17 cellular contexts compared by ENCODE assay signal in the genomic region with DNA sequence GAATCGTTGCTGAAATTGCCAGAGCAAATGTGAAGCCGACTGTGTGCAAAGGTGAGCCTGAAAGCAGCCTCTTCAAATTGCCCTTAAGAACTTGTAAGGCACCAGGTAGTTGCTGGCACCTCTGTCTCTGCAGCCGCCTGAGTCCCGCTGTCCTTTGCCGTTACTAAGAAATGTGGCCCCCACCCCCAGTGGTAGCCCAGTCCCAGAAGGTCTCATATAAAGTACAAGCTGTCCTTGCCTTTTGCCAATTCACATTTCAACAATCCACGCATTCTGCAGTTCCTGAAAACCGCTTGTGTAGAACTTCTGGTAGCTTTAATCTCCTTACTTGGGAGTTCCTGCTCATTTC.
A peak's percentile ranks its signal among the peaks of the same experiment; 100 is the strongest.
DNase-seq lines count a peak whose midpoint lies in the region; ATAC-seq and TF ChIP-seq lines count a peak whose summit lies in the region.
"Had no signal": no experiment of that assay in that cellular context is flagged by ENCODE, and none has a peak within 500 bp of the region (broad histone marks: within the 10 kb centered on the region; RNA-seq: fewer than 3 reads in every experiment).

No MANE protein-coding gene starts in this region.

- 0 out of 2 replicates have a peak, but pooled peaks cover 4% of the 10 kb centered on the region for H3K4me1 ChIP-seq in IMR-90 (ENCODE audit: control insufficient read depth, insufficient read depth, low read length)
- H3K4me1 ChIP-seq in subcutaneous abdominal adipose tissue (ENCODE audit: control insufficient read depth in 5 of 5, insufficient read depth in 5 of 5, low read length in 5 of 5): peaks cover 2 to 28% (median 24%) of the 10 kb centered on the region in 5 donors
- H3K4me1 ChIP-seq in foreskin keratinocyte: no peaks in the 10 kb centered on the region
- H3K4me1 ChIP-seq: BE2C had no signal

- H3K4ac ChIP-seq in IMR-90 (ENCODE audit: low read depth, low read length): no peak overlapping the region

- no peak overlapping the region for H3K18ac ChIP-seq in IMR-90 (ENCODE audit: low read depth, low read length)

- CTCF ChIA-PET in IMR-90 (lab: Yijun Ruan, JAX): interaction anchor here (1.2 kb wide), 1 partner anchor 550 kb away, joined by 3 read pairs; no protein-coding TSS in a partner anchor

- in situ Hi-C loops in IMR-90 (cut with MboI; ENCODE audit: low sequenced_read_pairs): no loop called here

- DNase-seq in IMR-90: no peak
- peak in 5 of 61 donors; percentile 23 to 57 (median 46) for DNase-seq in caudate nucleus (lab: John Stamatoyannopoulos, UW)
- DNase-seq in midbrain (lab: John Stamatoyannopoulos, UW): peak; percentile 47
- DNase-seq in foreskin keratinocyte: no peak
- DNase-seq: BE2C; CD4-positive, alpha-beta memory T cell; DND-41; GF-D8; MG63; NCI-H1092 treated with DMSO at 0.1 percent for 48 hours; NCI-H1694 treated with DMSO at 0.1 percent for 48 hours; NCI-H446 had no signal

- BruUV-seq in IMR-90 (replicated peaks; lab: Mats Ljungman, UMichigan): no TSS peak

- peak overlapping the region; percentile 1 for H2AK9ac ChIP-seq in IMR-90 (replicated peaks; ENCODE audit: low read depth, low read length, poor library complexity)

- H2AFZ ChIP-seq in IMR-90 (replicated peaks; ENCODE audit: low read length, poor library complexity): no peak overlapping the region

- ATAC-seq in IMR-90 (ENCODE audit: low read depth) (no peak), HG02678 (IDR thresholded peaks at IDR 0.05; ENCODE audit: unreplicated experiment) (no peak), GM18858 (IDR thresholded peaks at IDR 0.05; ENCODE audit: unreplicated experiment) (no peak), foreskin keratinocyte (no peak)
- ATAC-seq: HepG2 had no signal

- intact Hi-C loops in IMR-90 (cut with micrococcal nuclease): no loop called here

- no peak overlapping the region for H2AK5ac ChIP-seq in IMR-90 (ENCODE audit: low read depth, low read length)

- H3K27ac ChIP-seq in IMR-90 (ENCODE audit: insufficient read depth, low read length): no peak overlapping the region
- H3K27ac ChIP-seq in caudate nucleus (ENCODE audit: low read depth, low read length): peak overlapping the region; percentile 75
- peak overlapping the region; percentile 43 for H3K27ac ChIP-seq in subcutaneous abdominal adipose tissue (ENCODE audit: low read depth, low read length)
- no peak overlapping the region for H3K27ac ChIP-seq in foreskin keratinocyte
- H3K27ac ChIP-seq: RWPE1 had no signal

- dilution Hi-C loops in IMR-90 (cut with HindIII; ENCODE audit: low sequenced_read_pairs, unreplicated experiment): no loop called here

- H4K91ac ChIP-seq in IMR-90 (ENCODE audit: insufficient read depth, low read depth, low read length): no peak overlapping the region

- H2BK5ac ChIP-seq in IMR-90 (ENCODE audit: low read depth, low read length, poor library complexity, severe bottlenecking): no peak overlapping the region

- H3K9ac ChIP-seq in IMR-90 (ENCODE audit: low read depth, low read length): no peak overlapping the region
- H3K9ac ChIP-seq in subcutaneous abdominal adipose tissue (ENCODE audit: low read length in 5 of 5): peak overlapping the region in 1 of 5 donors; percentile 12

- POLR2A ChIA-PET in IMR-90 (lab: Charles Lee; ENCODE audit: unreplicated experiment): no interaction called here

- TF ChIP-seq RAD21 in IMR-90 (IDR thresholded peaks at IDR 0.05; ENCODE audit: low read length): no peak

- H4K5ac ChIP-seq in IMR-90 (ENCODE audit: low read depth, low read length): no peak overlapping the region

- peaks cover 50% of the 10 kb centered on the region for H3K36me3 ChIP-seq in IMR-90 (ENCODE audit: control insufficient read depth, insufficient read depth, low read length)
- peaks cover 2 to 43% (median 19%) of the 10 kb centered on the region in 5 donors for H3K36me3 ChIP-seq in subcutaneous abdominal adipose tissue (ENCODE audit: control insufficient read depth in 5 of 5, insufficient read depth in 5 of 5, low read length in 5 of 5)
- H3K36me3 ChIP-seq: BE2C, MG63 had no signal

- H3K4me2 ChIP-seq in IMR-90 (ENCODE audit: low read depth, low read length): no peak overlapping the region

- no peak overlapping the region for H2BK20ac ChIP-seq in IMR-90 (ENCODE audit: low read depth, low read length)

- TF ChIP-seq CTCF in IMR-90 (conservative IDR thresholded peaks at IDR 0.05; ENCODE audit: low read depth, low read length) (no peak), foreskin keratinocyte (conservative IDR thresholded peaks at IDR 0.05) (no peak)

- no peak for TF ChIP-seq POLR2A in IMR-90 (IDR thresholded peaks at IDR 0.05; ENCODE audit: low read depth, low read length)

- no peak overlapping the region for H3K23ac ChIP-seq in IMR-90 (ENCODE audit: low read depth, low read length)

- H3K56ac ChIP-seq in IMR-90 (ENCODE audit: extremely low read depth, insufficient read depth, low read length): no peak overlapping the region

- H4K8ac ChIP-seq in IMR-90 (ENCODE audit: low read depth in 2 of 2, low read length in 2 of 2): no peak overlapping the region

- H3K27me3 ChIP-seq in IMR-90 (ENCODE audit: control insufficient read depth, insufficient read depth, low read length): no peaks in the 10 kb centered on the region
- no peaks in the 10 kb centered on the region for H3K27me3 ChIP-seq in subcutaneous abdominal adipose tissue (ENCODE audit: control insufficient read depth in 5 of 5, insufficient read depth in 4 of 5, low read length in 5 of 5)
- no peaks in the 10 kb centered on the region for H3K27me3 ChIP-seq in foreskin keratinocyte
- H3K27me3 ChIP-seq: BE2C, MG63 had no signal

- peaks cover 18% of the 10 kb centered on the region; the same call in 1 of the 2 replicates for H3K9me1 ChIP-seq in IMR-90 (ENCODE audit: insufficient read depth, low read length)

- H3K4me3 ChIP-seq in IMR-90 (ENCODE audit: insufficient read depth, low read depth, low read length): no peak overlapping the region
- no peak overlapping the region for H3K4me3 ChIP-seq in subcutaneous abdominal adipose tissue (ENCODE audit: low read depth in 1 of 5, low read length in 5 of 5)
- H3K4me3 ChIP-seq: MG63 had no signal

- H2BK120ac ChIP-seq in IMR-90 (ENCODE audit: low read depth, low read length): no peak overlapping the region

- WGBS in IMR-90 (ENCODE audit: extremely low coverage in 2 of 2, insufficient read length in 1 of 2), 2 experiments: 82% methylated on average over 3 of the region's 7 CpGs; no CpG with 5 or more reads in 1 of the 2 experiments

- no peak overlapping the region for H2BK15ac ChIP-seq in IMR-90 (ENCODE audit: low read depth, low read length)

- no peak overlapping the region for H3K14ac ChIP-seq in IMR-90 (replicated peaks; ENCODE audit: low read depth, low read length)

- H3K79me1 ChIP-seq in IMR-90 (ENCODE audit: low read depth in 1 of 2, low read length in 2 of 2): peaks cover 14 to 58% of the 10 kb centered on the region in 2 experiments

- H4K20me1 ChIP-seq in IMR-90 (ENCODE audit: insufficient read depth, low read length): peaks cover 29% of the 10 kb centered on the region

- H3K9me3 ChIP-seq in IMR-90 (ENCODE audit: control insufficient read depth, insufficient read depth, low read length) (no peaks in the 10 kb centered on the region), subcutaneous abdominal adipose tissue (ENCODE audit: control insufficient read depth in 5 of 5, low read length in 5 of 5) (no peaks in the 10 kb centered on the region)
- H3K9me3 ChIP-seq: BE2C, MG63 had no signal

TF ChIP-seq in IMR-90, 13 proteins besides CTCF, POLR2A, EP300 and RAD21:
- no peak for TF ChIP-seq CEBPB (IDR thresholded peaks at IDR 0.05; ENCODE audit: low read depth, low read length)
- TF ChIP-seq, protein P1, sequence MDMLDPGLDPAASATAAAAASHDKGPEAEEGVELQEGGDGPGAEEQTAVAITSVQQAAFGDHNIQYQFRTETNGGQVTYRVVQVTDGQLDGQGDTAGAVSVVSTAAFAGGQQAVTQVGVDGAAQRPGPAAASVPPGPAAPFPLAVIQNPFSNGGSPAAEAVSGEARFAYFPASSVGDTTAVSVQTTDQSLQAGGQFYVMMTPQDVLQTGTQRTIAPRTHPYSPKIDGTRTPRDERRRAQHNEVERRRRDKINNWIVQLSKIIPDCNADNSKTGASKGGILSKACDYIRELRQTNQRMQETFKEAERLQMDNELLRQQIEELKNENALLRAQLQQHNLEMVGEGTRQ (IDR thresholded peaks at IDR 0.05; ENCODE audit: low read depth, low read length): no peak
- no peak for TF ChIP-seq MAFK (IDR thresholded peaks at IDR 0.05; ENCODE audit: low read depth, low read length)
- TF ChIP-seq, protein P2, sequence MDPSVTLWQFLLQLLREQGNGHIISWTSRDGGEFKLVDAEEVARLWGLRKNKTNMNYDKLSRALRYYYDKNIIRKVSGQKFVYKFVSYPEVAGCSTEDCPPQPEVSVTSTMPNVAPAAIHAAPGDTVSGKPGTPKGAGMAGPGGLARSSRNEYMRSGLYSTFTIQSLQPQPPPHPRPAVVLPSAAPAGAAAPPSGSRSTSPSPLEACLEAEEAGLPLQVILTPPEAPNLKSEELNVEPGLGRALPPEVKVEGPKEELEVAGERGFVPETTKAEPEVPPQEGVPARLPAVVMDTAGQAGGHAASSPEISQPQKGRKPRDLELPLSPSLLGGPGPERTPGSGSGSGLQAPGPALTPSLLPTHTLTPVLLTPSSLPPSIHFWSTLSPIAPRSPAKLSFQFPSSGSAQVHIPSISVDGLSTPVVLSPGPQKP (IDR thresholded peaks at IDR 0.05; ENCODE audit: borderline replicate concordance, low read depth, low read length): no peak
- no peak for TF ChIP-seq RFX5 (IDR thresholded peaks at IDR 0.05; ENCODE audit: low read depth, low read length)
- TF ChIP-seq SMC3 (IDR thresholded peaks at IDR 0.05; ENCODE audit: low read depth, low read length): no peak
- TF ChIP-seq RCOR1 (IDR thresholded peaks at IDR 0.05; ENCODE audit: insufficient replicate concordance, low read length): no peak
TF ChIP-seq in IMR-90: peak in this region for 0.

Comparison
In these comparisons a context has a peak if more than half of its experiments do, and no peak if none do; other contexts are left out.
1. H3K27ac ChIP-seq: peak in caudate nucleus (single experiment) and subcutaneous abdominal adipose tissue (single experiment); none in IMR-90 (single experiment) and foreskin keratinocyte (single experiment).